In genomic region chr1:64312431-64312830, GRCh38 we compare ENCODE assay signal across 26 cellular contexts.
"Had no signal": no experiment of that assay in that cellular context is flagged by ENCODE, and none has a peak within 500 bp of the region (broad histone marks: within the 10 kb centered on the region; RNA-seq: fewer than 3 reads in every experiment).

No MANE protein-coding gene starts in this region.

- H3K4me1 ChIP-seq: ascending aorta, breast epithelium, colonic mucosa, gastroesophageal sphincter, heart right ventricle had no signal

- DNase-seq: activated CD4-positive, alpha-beta memory T cell treated with anti-CD3 and anti-CD28 coated beads, Interleukin-2, amount 10 ng/mL, durations not matched to agents 7 days and 5 days; activated CD4-positive, alpha-beta T cell treated with anti-CD3 and anti-CD28 coated beads for 1 hour; activated CD4-positive, alpha-beta T cell treated with anti-CD3 and anti-CD28 coated beads for 4 hours; activated CD4-positive, alpha-beta T cell treated with anti-CD3 and anti-CD28 coated beads, Interleukin-2, amount 10 ng/mL, durations not matched to agents 7 days and 5 days; activated CD4-positive, alpha-beta T cell treated with anti-CD3 and anti-CD28 coated beads, Interleukin-2, amount 50 U/mL, for 4 hours; activated CD8-positive, alpha-beta memory T cell treated with anti-CD3 and anti-CD28 coated beads, Interleukin-2, amount 50 U/mL, for 48 hours; activated gamma-delta T cell; activated naive CD4-positive, alpha-beta T cell; activated naive CD4-positive, alpha-beta T cell treated with anti-CD3 and anti-CD28 coated beads, Interleukin-2, amount 10 ng/mL, durations not matched to agents 7 days and 5 days; activated naive CD8-positive, alpha-beta T cell treated with anti-CD3 and anti-CD28 coated beads, Interleukin-2, amount 10 ng/mL, durations not matched to agents 7 days and 5 days; activated T-cell treated with anti-CD3 and anti-CD28 coated beads for 4 hours; activated T-cell treated with anti-CD3 and anti-CD28 coated beads, Interleukin-2, amount 50 U/mL, for 24 hours; activated T-cell treated with anti-CD3 and anti-CD28 coated beads, Interleukin-2, amount 50 U/mL, for 72 hours; central memory CD4-positive, alpha-beta T cell; cerebellar nuclear complex; colonic mucosa; effector CD8-positive, alpha-beta T cell; esophagus squamous epithelium; foreskin melanocyte; heart right ventricle had no signal

- H3K27me3 ChIP-seq: ascending aorta, breast epithelium, cardiac muscle cell, colonic mucosa, esophagus squamous epithelium, gastroesophageal sphincter, heart right ventricle, hepatocyte had no signal

- H3K36me3 ChIP-seq: ascending aorta, breast epithelium, cardiac muscle cell, colonic mucosa, esophagus squamous epithelium, gastroesophageal sphincter, heart right ventricle had no signal

- H3K4me2 ChIP-seq: hepatocyte had no signal

- H3K4me3 ChIP-seq: ascending aorta, breast epithelium, cardiac muscle cell, colonic mucosa, esophagus squamous epithelium, gastroesophageal sphincter, heart right ventricle, hepatocyte had no signal

- H3K9me3 ChIP-seq: ascending aorta, breast epithelium, colonic mucosa, esophagus squamous epithelium, gastroesophageal sphincter, heart right ventricle had no signal

- H2AFZ ChIP-seq: hepatocyte had no signal

- H3K27ac ChIP-seq: ascending aorta, breast epithelium, cardiac muscle cell, colonic mucosa, epithelial cell of prostate, esophagus squamous epithelium, gastroesophageal sphincter, heart right ventricle, hepatocyte had no signal
